Comparison of ENCODE assay signal across 28 cellular contexts in the genomic region with DNA sequence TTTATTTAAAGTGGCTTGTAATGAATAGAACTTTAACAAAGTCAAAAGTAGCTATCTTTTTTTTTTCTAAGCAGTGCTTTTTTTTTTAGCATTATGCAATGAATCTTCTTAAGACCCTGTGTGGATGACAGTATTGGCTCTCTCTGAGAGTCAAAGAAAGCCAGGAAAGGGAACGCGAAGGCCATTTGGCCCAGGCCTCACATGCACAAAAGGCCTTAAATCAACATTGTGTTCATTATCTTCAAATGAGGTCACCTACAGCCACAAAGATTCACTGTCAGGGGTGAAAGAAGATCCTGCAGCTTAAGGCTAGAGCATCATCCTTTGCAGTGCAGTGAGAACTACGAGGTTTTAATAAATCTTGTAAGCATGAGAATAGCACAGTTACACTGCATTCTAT.
A peak's percentile ranks its signal among the peaks of the same experiment; 100 is the strongest.
DNase-seq lines count a peak whose midpoint lies in the region; ATAC-seq and TF ChIP-seq lines count a peak whose summit lies in the region.
"Had no signal": no experiment of that assay in that cellular context is flagged by ENCODE, and none has a peak within 500 bp of the region (broad histone marks: within the 10 kb centered on the region; RNA-seq: fewer than 3 reads in every experiment).

No MANE protein-coding gene starts in this region.

- H3K27me3 ChIP-seq in smooth muscle cell (ENCODE audit: low read depth) = no peaks in the 10 kb centered on the region

- no peak overlapping the region for H2AFZ ChIP-seq in smooth muscle cell (ENCODE audit: low read depth)

- H3K9ac ChIP-seq in smooth muscle cell (ENCODE audit: low read depth) = no peak overlapping the region

- 34% methylated on average over 3 of the region's 3 CpGs for WGBS in smooth muscle cell (ENCODE audit: low lambda C conversion rate)

- H3K27ac ChIP-seq in smooth muscle cell (ENCODE audit: low read depth) = peak overlapping the region; percentile 91
- H3K27ac ChIP-seq: 22Rv1, prostate gland, SK-N-MC had no signal

- DNase-seq in DMS53 (lab: John Stamatoyannopoulos, UW) (peak; percentile 48), DMS53 treated with DMSO at 0.1 percent for 48 hours (lab: John Stamatoyannopoulos, UW; ENCODE audit: unreplicated experiment) (no peak), NCI-H748 treated with DMSO at 0.1 percent for 48 hours (lab: John Stamatoyannopoulos, UW) (peak; percentile 11), islet precursor cell (peak; percentile 40), smooth muscle cell (lab: John Stamatoyannopoulos, UW; ENCODE audit: unreplicated experiment) (no peak), COLO829 (ENCODE audit: low spot score) (no peak), WTC11 (ENCODE audit: low spot score) (no peak)
- no peak for DNase-seq in stimulated activated naive CD4-positive, alpha-beta T cell (lab: John Stamatoyannopoulos, UW)
- DNase-seq: activated B cell treated with CpG ODN at 0.5 μM for 24 hours; activated naive CD4-positive, alpha-beta T cell; activated naive CD8-positive, alpha-beta T cell treated with anti-CD3 and anti-CD28 coated beads, Interleukin-2, amount 50 U/mL, for 24 hours; caudate nucleus; cortex of kidney; effector memory CD8-positive, alpha-beta T cell; erythroblast; glutamatergic neuron; naive thymus-derived CD4-positive, alpha-beta T cell; NCI-H2081 treated with DMSO at 0.1 percent for 48 hours; NCI-H82; stimulated activated CD4-positive, alpha-beta T cell treated with anti-CD3 and anti-CD28 coated beads, Interleukin-15, amount 100 ng/mL, for 24 hours; T-helper 1 cell; trophoblast cell had no signal

- peaks cover 4% of the 10 kb centered on the region; the same call in 1 of the 2 replicates for H3K9me3 Mint-ChIP-seq in WTC11
- H3K9me3 Mint-ChIP-seq: activated B cell treated with CpG ODN at 0.5 μM for 24 hours; activated naive CD8-positive, alpha-beta T cell treated with anti-CD3 and anti-CD28 coated beads, Interleukin-2, amount 50 U/mL, for 24 hours; stimulated activated effector memory CD8-positive, alpha-beta T cell treated with anti-CD3 and anti-CD28 coated beads, Interleukin-12 subunit alpha, Interleukin-12 subunit beta, amount 100 ng/mL, for 72 hours had no signal

- no peaks in the 10 kb centered on the region for H3K36me3 Mint-ChIP-seq in WTC11
- H3K36me3 Mint-ChIP-seq: CD14-positive monocyte; naive thymus-derived CD4-positive, alpha-beta T cell; stimulated activated effector memory CD8-positive, alpha-beta T cell treated with anti-CD3 and anti-CD28 coated beads, Interleukin-12 subunit alpha, Interleukin-12 subunit beta, amount 100 ng/mL, for 72 hours had no signal

- no peaks in the 10 kb centered on the region for H3K27me3 Mint-ChIP-seq in WTC11 (ENCODE audit: low read depth)
- H3K27me3 Mint-ChIP-seq: activated naive CD8-positive, alpha-beta T cell treated with anti-CD3 and anti-CD28 coated beads, Interleukin-2, amount 50 U/mL, for 24 hours had no signal

- POLR2A ChIA-PET in WTC11 (lab: Charles Lee) = interaction anchor here (0.6 kb wide), 1 partner anchor 711 kb away, joined by 3 read pairs; no protein-coding TSS in a partner anchor

- no peaks in the 10 kb centered on the region for H3K36me3 ChIP-seq in smooth muscle cell (ENCODE audit: low read depth)
- H3K36me3 ChIP-seq: prostate gland had no signal

- no peaks in the 10 kb centered on the region for H4K20me1 ChIP-seq in smooth muscle cell (ENCODE audit: low read depth)

- no peaks in the 10 kb centered on the region for H3K4me1 ChIP-seq in smooth muscle cell (ENCODE audit: low read depth)

- H3K9me3 ChIP-seq in smooth muscle cell (replicated peaks; ENCODE audit: low read depth) = no peaks in the 10 kb centered on the region
- H3K9me3 ChIP-seq: prostate gland had no signal

- no peak overlapping the region for H3K4me3 ChIP-seq in smooth muscle cell
- H3K4me3 ChIP-seq: K562, prostate gland, SK-N-MC had no signal

- TF ChIP-seq CTCF in smooth muscle cell (IDR thresholded peaks at IDR 0.05; ENCODE audit: borderline replicate concordance, insufficient read depth, poor library complexity, severe bottlenecking) (no peak), WTC11 (IDR thresholded peaks at IDR 0.05) (no peak)

- no peak overlapping the region for H3K4me3 Mint-ChIP-seq in WTC11
- H3K4me3 Mint-ChIP-seq: activated B cell treated with CpG ODN at 0.5 μM for 24 hours; activated naive CD8-positive, alpha-beta T cell treated with anti-CD3 and anti-CD28 coated beads, Interleukin-2, amount 50 U/mL, for 24 hours; CD14-positive monocyte; effector memory CD8-positive, alpha-beta T cell; naive thymus-derived CD4-positive, alpha-beta T cell; stimulated activated effector memory CD8-positive, alpha-beta T cell treated with anti-CD3 and anti-CD28 coated beads, Interleukin-12 subunit alpha, Interleukin-12 subunit beta, amount 100 ng/mL, for 72 hours had no signal

- H3K4me1 Mint-ChIP-seq in WTC11 = peaks cover 10% of the 10 kb centered on the region
- H3K4me1 Mint-ChIP-seq: activated B cell treated with CpG ODN at 0.5 μM for 24 hours; activated naive CD8-positive, alpha-beta T cell treated with anti-CD3 and anti-CD28 coated beads, Interleukin-2, amount 50 U/mL, for 24 hours; CD14-positive monocyte; stimulated activated effector memory CD8-positive, alpha-beta T cell treated with anti-CD3 and anti-CD28 coated beads, Interleukin-12 subunit alpha, Interleukin-12 subunit beta, amount 100 ng/mL, for 72 hours had no signal

- no peaks in the 10 kb centered on the region for H3K79me2 ChIP-seq in smooth muscle cell (ENCODE audit: low read depth)

- H3K4me2 ChIP-seq in smooth muscle cell = no peak overlapping the region

- peaks cover 13% of the 10 kb centered on the region for H3F3A ChIP-seq in smooth muscle cell (ENCODE audit: low read depth)

- CTCF ChIA-PET in WTC11 (lab: Charles Lee) = no interaction called here

- H3K27ac Mint-ChIP-seq in WTC11 = no peak overlapping the region
- H3K27ac Mint-ChIP-seq: activated B cell treated with CpG ODN at 0.5 μM for 24 hours; activated naive CD8-positive, alpha-beta T cell treated with anti-CD3 and anti-CD28 coated beads, Interleukin-2, amount 50 U/mL, for 24 hours; CD14-positive monocyte; effector memory CD8-positive, alpha-beta T cell; naive thymus-derived CD4-positive, alpha-beta T cell; stimulated activated effector memory CD8-positive, alpha-beta T cell treated with anti-CD3 and anti-CD28 coated beads, Interleukin-12 subunit alpha, Interleukin-12 subunit beta, amount 100 ng/mL, for 72 hours had no signal

- ATAC-seq in WTC11 = no peak
- ATAC-seq: activated naive CD8-positive, alpha-beta T cell treated with anti-CD3 and anti-CD28 coated beads, Interleukin-2, amount 50 U/mL, for 24 hours; effector memory CD8-positive, alpha-beta T cell; K562; naive thymus-derived CD4-positive, alpha-beta T cell; stimulated activated effector memory CD8-positive, alpha-beta T cell treated with anti-CD3 and anti-CD28 coated beads, Interleukin-12 subunit alpha, Interleukin-12 subunit beta, amount 100 ng/mL, for 72 hours had no signal

TF ChIP-seq in WTC11, 78 proteins besides CTCF, POLR2A, EP300 and RAD21 (continues in another document):
- TF ChIP-seq, protein P1, sequence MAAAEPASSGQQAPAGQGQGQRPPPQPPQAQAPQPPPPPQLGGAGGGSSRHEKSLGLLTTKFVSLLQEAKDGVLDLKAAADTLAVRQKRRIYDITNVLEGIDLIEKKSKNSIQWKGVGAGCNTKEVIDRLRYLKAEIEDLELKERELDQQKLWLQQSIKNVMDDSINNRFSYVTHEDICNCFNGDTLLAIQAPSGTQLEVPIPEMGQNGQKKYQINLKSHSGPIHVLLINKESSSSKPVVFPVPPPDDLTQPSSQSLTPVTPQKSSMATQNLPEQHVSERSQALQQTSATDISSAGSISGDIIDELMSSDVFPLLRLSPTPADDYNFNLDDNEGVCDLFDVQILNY (CRISPR knock-in tag; IDR thresholded peaks at IDR 0.05) = no peak
- TF ChIP-seq, protein P2, sequence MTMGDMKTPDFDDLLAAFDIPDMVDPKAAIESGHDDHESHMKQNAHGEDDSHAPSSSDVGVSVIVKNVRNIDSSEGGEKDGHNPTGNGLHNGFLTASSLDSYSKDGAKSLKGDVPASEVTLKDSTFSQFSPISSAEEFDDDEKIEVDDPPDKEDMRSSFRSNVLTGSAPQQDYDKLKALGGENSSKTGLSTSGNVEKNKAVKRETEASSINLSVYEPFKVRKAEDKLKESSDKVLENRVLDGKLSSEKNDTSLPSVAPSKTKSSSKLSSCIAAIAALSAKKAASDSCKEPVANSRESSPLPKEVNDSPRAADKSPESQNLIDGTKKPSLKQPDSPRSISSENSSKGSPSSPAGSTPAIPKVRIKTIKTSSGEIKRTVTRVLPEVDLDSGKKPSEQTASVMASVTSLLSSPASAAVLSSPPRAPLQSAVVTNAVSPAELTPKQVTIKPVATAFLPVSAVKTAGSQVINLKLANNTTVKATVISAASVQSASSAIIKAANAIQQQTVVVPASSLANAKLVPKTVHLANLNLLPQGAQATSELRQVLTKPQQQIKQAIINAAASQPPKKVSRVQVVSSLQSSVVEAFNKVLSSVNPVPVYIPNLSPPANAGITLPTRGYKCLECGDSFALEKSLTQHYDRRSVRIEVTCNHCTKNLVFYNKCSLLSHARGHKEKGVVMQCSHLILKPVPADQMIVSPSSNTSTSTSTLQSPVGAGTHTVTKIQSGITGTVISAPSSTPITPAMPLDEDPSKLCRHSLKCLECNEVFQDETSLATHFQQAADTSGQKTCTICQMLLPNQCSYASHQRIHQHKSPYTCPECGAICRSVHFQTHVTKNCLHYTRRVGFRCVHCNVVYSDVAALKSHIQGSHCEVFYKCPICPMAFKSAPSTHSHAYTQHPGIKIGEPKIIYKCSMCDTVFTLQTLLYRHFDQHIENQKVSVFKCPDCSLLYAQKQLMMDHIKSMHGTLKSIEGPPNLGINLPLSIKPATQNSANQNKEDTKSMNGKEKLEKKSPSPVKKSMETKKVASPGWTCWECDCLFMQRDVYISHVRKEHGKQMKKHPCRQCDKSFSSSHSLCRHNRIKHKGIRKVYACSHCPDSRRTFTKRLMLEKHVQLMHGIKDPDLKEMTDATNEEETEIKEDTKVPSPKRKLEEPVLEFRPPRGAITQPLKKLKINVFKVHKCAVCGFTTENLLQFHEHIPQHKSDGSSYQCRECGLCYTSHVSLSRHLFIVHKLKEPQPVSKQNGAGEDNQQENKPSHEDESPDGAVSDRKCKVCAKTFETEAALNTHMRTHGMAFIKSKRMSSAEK (CRISPR knock-in tag; IDR thresholded peaks at IDR 0.05; ENCODE audit: borderline replicate concordance) = no peak
- no peak for TF ChIP-seq ZSCAN18 (CRISPR knock-in tag; IDR thresholded peaks at IDR 0.05)
- TF ChIP-seq ZNF416 (CRISPR knock-in tag; IDR thresholded peaks at IDR 0.05) = no peak
- no peak for TF ChIP-seq PRRX2 (CRISPR knock-in tag; IDR thresholded peaks at IDR 0.05)

Comparison
In these comparisons a context has a peak if more than half of its experiments do, and no peak if none do; other contexts are left out.
1. DNase-seq: peak in DMS53 (single experiment), NCI-H748 treated with DMSO at 0.1 percent for 48 hours (single experiment) and islet precursor cell (single experiment); none in DMS53 treated with DMSO at 0.1 percent for 48 hours (single experiment), smooth muscle cell (single experiment), COLO829 (single experiment), WTC11 (single experiment) and stimulated activated naive CD4-positive, alpha-beta T cell (0 of 6).